ENCODE assay signal across 32 cellular contexts in genomic region chr3:9906480-9906879, GRCh38. TPM values are rescaled to one million over a fixed set of nuclear protein-coding genes. Genes with fewer than 3 reads are reported as not detected.
"Had no signal": no experiment of that assay in that cellular context is flagged by ENCODE, and none has a peak within 500 bp of the region (broad histone marks: within the 10 kb centered on the region; RNA-seq: fewer than 3 reads in every experiment).

No MANE protein-coding gene starts in this region.

- H3K27ac Mint-ChIP-seq: immature natural killer cell; mesothelial cell of epicardium; natural killer cell; nephron progenitor cell; neural progenitor cell; progenitor cell of endocrine pancreas; stimulated activated naive CD8-positive, alpha-beta T cell treated with anti-CD3 and anti-CD28 coated beads, Interleukin-15, Interleukin-2, amounts not matched to agents 100 ng/mL and 50 ng/mL, for 24 hours; type B pancreatic cell had no signal

- H3K27me3 ChIP-seq: neural progenitor cell, neutrophil, right atrium auricular region, right lobe of liver, tibial nerve, uterus had no signal

- H3K27me3 Mint-ChIP-seq: progenitor cell of endocrine pancreas, type B pancreatic cell had no signal

- DNase-seq: hypothalamus; immature natural killer cell; left ventricle myocardium inferior; mesendoderm; naive B cell; natural killer cell; nephron progenitor cell; occipital lobe; stimulated activated CD4-positive, alpha-beta T cell treated with anti-CD3 and anti-CD28 coated beads, Interleukin-12 subunit alpha, Interleukin-12 subunit beta, amount 100 ng/mL, for 4 hours; stimulated activated CD4-positive, alpha-beta T cell treated with anti-CD3 and anti-CD28 coated beads, Interleukin-15, amount 100 ng/mL, for 24 hours; stimulated activated CD4-positive, alpha-beta T cell treated with anti-CD3 and anti-CD28 coated beads, Interleukin-2, amount 100 ng/mL, for 24 hours; stimulated activated CD4-positive, alpha-beta T cell treated with anti-CD3 and anti-CD28 coated beads, Interleukin-4, amount 100 ng/mL, for 1 hour; stimulated activated naive CD4-positive, alpha-beta T cell; uterus had no signal

- H3K36me3 Mint-ChIP-seq: immature natural killer cell, naive B cell, natural killer cell, neural progenitor cell, type B pancreatic cell had no signal

- H3K4me1 ChIP-seq: neural progenitor cell, uterus had no signal

- H3K36me3 ChIP-seq: left ventricle myocardium inferior, neural progenitor cell, neutrophil, right atrium auricular region, right lobe of liver, tibial nerve, uterus had no signal

- H3K9me3 Mint-ChIP-seq: immature natural killer cell; mesothelial cell of epicardium; naive B cell; natural killer cell; nephron progenitor cell; neural progenitor cell; stimulated activated naive CD8-positive, alpha-beta T cell treated with anti-CD3 and anti-CD28 coated beads, Interleukin-15, Interleukin-2, amounts not matched to agents 100 ng/mL and 50 ng/mL, for 24 hours; type B pancreatic cell had no signal

- H3K4me3 ChIP-seq: left ventricle myocardium inferior, lung, neural progenitor cell, right atrium auricular region, right lobe of liver, smooth muscle cell, tibial nerve, uterus had no signal

- H3K9me3 ChIP-seq: left ventricle myocardium inferior, neutrophil, right atrium auricular region, right lobe of liver, tibial nerve, uterus had no signal

- H3K4me3 Mint-ChIP-seq: immature natural killer cell; mesothelial cell of epicardium; naive B cell; natural killer cell; nephron progenitor cell; neural progenitor cell; stimulated activated naive CD8-positive, alpha-beta T cell treated with anti-CD3 and anti-CD28 coated beads, Interleukin-15, Interleukin-2, amounts not matched to agents 100 ng/mL and 50 ng/mL, for 24 hours; type B pancreatic cell had no signal

- ATAC-seq: natural killer cell, right lobe of liver had no signal

- H3K27ac ChIP-seq: left ventricle myocardium inferior, neural progenitor cell, neutrophil, right atrium auricular region, right lobe of liver, tibial nerve, uterus had no signal

- FAIRE-seq: islet of Langerhans had no signal

- H3K9ac ChIP-seq: neural progenitor cell had no signal

RNA-seq across cellular contexts. Expression of gene IL17RE, which starts 3.8 kb away (rescaled TPM):
- total RNA-seq: occipital lobe, skeletal muscle tissue had no signal

RNA-seq across cellular contexts. Expression of gene CIDEC, which starts 26.4 kb away (rescaled TPM):
- total RNA-seq: kidney epithelial cell, lung, mesothelial cell of epicardium, mononuclear cell, natural killer cell, occipital lobe, osteocyte, progenitor cell of endocrine pancreas, pulmonary artery endothelial cell, smooth muscle cell, temporal lobe had no signal
- polyA plus RNA-seq: immature natural killer cell, smooth muscle cell had no signal
